Comparison of ENCODE assay signal across 1 cellular context in genomic region chr20:52275243-52275817, GRCh38.
TF ChIP-seq lines count a peak whose summit lies in the region.

No MANE protein-coding gene starts in this region.

TF ChIP-seq in GM23338, 12 proteins besides CTCF, POLR2A, EP300 and RAD21 (continued from another document):
- no peak for TF ChIP-seq REST (IDR thresholded peaks at IDR 0.05; ENCODE audit: unreplicated experiment)
- no peak for TF ChIP-seq STAT1 (IDR thresholded peaks at IDR 0.05; ENCODE audit: unreplicated experiment)
- no peak for TF ChIP-seq ZNF331 (CRISPR knock-in tag; IDR thresholded peaks at IDR 0.05; ENCODE audit: low read depth)
- no peak for TF ChIP-seq NANOG (IDR thresholded peaks at IDR 0.05; ENCODE audit: borderline replicate concordance)
- no peak for TF ChIP-seq EZH2phosphoT487 (IDR thresholded peaks at IDR 0.05; ENCODE audit: unreplicated experiment)
- no peak for TF ChIP-seq CREB1 (CRISPR knock-in tag; IDR thresholded peaks at IDR 0.05; ENCODE audit: low read depth)
- no peak for TF ChIP-seq ZNF114 (CRISPR knock-in tag; IDR thresholded peaks at IDR 0.05)
- no peak for TF ChIP-seq EZH2 (IDR thresholded peaks at IDR 0.05; ENCODE audit: low read depth, unreplicated experiment)
- no peak for TF ChIP-seq JUNB (IDR thresholded peaks at IDR 0.05; ENCODE audit: unreplicated experiment)
- no peak for TF ChIP-seq ZNF462 (CRISPR knock-in tag; IDR thresholded peaks at IDR 0.05)
- no peak for TF ChIP-seq ETS1 (IDR thresholded peaks at IDR 0.05)
